In genomic region chr7:86969865-86970264, GRCh38 we compare ENCODE assay signal across 25 cellular contexts.
"Had no signal": no experiment of that assay in that cellular context is flagged by ENCODE, and none has a peak within 500 bp of the region (broad histone marks: within the 10 kb centered on the region; RNA-seq: fewer than 3 reads in every experiment).

No MANE protein-coding gene starts in this region.

- H3K9me3 Mint-ChIP-seq: effector memory CD8-positive, alpha-beta T cell; memory B cell; mesothelial cell of epicardium; naive thymus-derived CD4-positive, alpha-beta T cell; nephron; stimulated activated effector memory CD8-positive, alpha-beta T cell treated with anti-CD3 and anti-CD28 coated beads, Interleukin-12 subunit alpha, Interleukin-12 subunit beta, amount 100 ng/mL, for 72 hours had no signal

- H3K4me1 ChIP-seq: esophagus squamous epithelium, tibial nerve had no signal

- H3K27me3 Mint-ChIP-seq: memory B cell; naive thymus-derived CD4-positive, alpha-beta T cell had no signal

- H3K27me3 ChIP-seq: esophagus squamous epithelium, ovary, sigmoid colon, tibial nerve, upper lobe of left lung had no signal

- H3K36me3 ChIP-seq: esophagus squamous epithelium, ovary, sigmoid colon, thoracic aorta, tibial nerve, upper lobe of left lung had no signal

- ATAC-seq: effector memory CD8-positive, alpha-beta T cell; left lobe of liver; naive thymus-derived CD4-positive, alpha-beta T cell; psoas muscle; right cardiac atrium; stimulated activated effector memory CD8-positive, alpha-beta T cell treated with anti-CD3 and anti-CD28 coated beads, Interleukin-12 subunit alpha, Interleukin-12 subunit beta, amount 100 ng/mL, for 72 hours had no signal

- H3K4me3 ChIP-seq: esophagus squamous epithelium, lung, ovary, psoas muscle, sigmoid colon, thoracic aorta, tibial nerve, upper lobe of left lung had no signal

- H3K4me3 Mint-ChIP-seq: effector memory CD8-positive, alpha-beta T cell; memory B cell; mesothelial cell of epicardium; naive thymus-derived CD4-positive, alpha-beta T cell; nephron; stimulated activated effector memory CD8-positive, alpha-beta T cell treated with anti-CD3 and anti-CD28 coated beads, Interleukin-12 subunit alpha, Interleukin-12 subunit beta, amount 100 ng/mL, for 72 hours had no signal

- H3K27ac Mint-ChIP-seq: memory B cell; mesothelial cell of epicardium; nephron; stimulated activated effector memory CD8-positive, alpha-beta T cell treated with anti-CD3 and anti-CD28 coated beads, Interleukin-12 subunit alpha, Interleukin-12 subunit beta, amount 100 ng/mL, for 72 hours had no signal

- DNase-seq: cortex of kidney; effector memory CD8-positive, alpha-beta T cell; erythroblast; esophagus squamous epithelium; foreskin melanocyte; head of caudate nucleus; naive thymus-derived CD4-positive, alpha-beta T cell; occipital lobe; ovary; posterior cingulate gyrus; psoas muscle; right cardiac atrium; sigmoid colon; stimulated activated CD4-positive, alpha-beta T cell treated with anti-CD3 and anti-CD28 coated beads, Interleukin-2, amount 100 ng/mL, for 24 hours; stimulated activated CD4-positive, alpha-beta T cell treated with anti-CD3 and anti-CD28 coated beads, Interleukin-4, amount 100 ng/mL, for 24 hours; stimulated activated naive CD4-positive, alpha-beta T cell treated with Interleukin-2 at 50 U/mL for 16 hours; upper lobe of left lung had no signal

- H3K27ac ChIP-seq: esophagus squamous epithelium, ovary, psoas muscle, sigmoid colon, thoracic aorta, tibial nerve, upper lobe of left lung had no signal

- H3K4me1 Mint-ChIP-seq: stimulated activated effector memory CD8-positive, alpha-beta T cell treated with anti-CD3 and anti-CD28 coated beads, Interleukin-12 subunit alpha, Interleukin-12 subunit beta, amount 100 ng/mL, for 72 hours had no signal

- H3K36me3 Mint-ChIP-seq: memory B cell; mesothelial cell of epicardium; naive thymus-derived CD4-positive, alpha-beta T cell; stimulated activated effector memory CD8-positive, alpha-beta T cell treated with anti-CD3 and anti-CD28 coated beads, Interleukin-12 subunit alpha, Interleukin-12 subunit beta, amount 100 ng/mL, for 72 hours had no signal
